1 cellular context compared by ENCODE assay signal in the genomic region with DNA sequence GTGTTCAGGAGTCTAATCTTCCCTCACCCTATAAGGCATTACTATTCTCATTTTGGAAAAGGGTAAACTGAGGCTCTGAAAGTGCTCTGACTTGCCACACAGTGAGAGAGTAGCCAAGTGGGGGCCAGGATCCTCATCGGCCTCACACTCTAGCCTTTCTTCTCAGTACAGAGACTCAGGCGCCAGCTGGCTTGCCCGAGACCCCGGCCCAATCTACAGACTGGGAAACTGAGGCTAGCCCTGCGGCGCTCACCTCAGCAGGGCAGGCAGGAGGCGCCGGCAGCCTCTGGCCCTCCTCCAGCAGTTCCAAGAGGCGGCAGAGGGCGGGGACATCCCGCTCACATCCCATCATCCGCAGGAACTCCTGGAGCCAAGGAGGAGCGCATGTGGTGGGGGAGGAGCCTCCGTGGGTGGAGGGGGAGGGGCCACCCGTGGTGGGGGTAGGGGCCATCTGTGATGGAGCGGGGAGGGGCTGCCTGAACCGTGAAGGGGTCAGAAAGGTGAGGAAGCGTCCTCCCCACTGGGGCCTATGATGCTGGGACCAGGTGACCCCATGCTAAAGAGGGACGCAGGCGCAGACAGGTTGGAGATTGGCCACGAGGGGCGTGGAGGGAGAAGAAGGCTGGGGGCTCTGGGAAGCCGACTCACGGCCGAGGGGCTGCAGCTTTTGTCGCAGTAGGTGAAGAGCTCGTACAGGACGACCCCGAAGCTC.
TF ChIP-seq lines count a peak whose summit lies in the region.

No MANE protein-coding gene starts in this region.

TF ChIP-seq in HEK293, 187 proteins besides CTCF, POLR2A, EP300 and RAD21 (continued from another document and continues in another):
- TF ChIP-seq, protein P1, sequence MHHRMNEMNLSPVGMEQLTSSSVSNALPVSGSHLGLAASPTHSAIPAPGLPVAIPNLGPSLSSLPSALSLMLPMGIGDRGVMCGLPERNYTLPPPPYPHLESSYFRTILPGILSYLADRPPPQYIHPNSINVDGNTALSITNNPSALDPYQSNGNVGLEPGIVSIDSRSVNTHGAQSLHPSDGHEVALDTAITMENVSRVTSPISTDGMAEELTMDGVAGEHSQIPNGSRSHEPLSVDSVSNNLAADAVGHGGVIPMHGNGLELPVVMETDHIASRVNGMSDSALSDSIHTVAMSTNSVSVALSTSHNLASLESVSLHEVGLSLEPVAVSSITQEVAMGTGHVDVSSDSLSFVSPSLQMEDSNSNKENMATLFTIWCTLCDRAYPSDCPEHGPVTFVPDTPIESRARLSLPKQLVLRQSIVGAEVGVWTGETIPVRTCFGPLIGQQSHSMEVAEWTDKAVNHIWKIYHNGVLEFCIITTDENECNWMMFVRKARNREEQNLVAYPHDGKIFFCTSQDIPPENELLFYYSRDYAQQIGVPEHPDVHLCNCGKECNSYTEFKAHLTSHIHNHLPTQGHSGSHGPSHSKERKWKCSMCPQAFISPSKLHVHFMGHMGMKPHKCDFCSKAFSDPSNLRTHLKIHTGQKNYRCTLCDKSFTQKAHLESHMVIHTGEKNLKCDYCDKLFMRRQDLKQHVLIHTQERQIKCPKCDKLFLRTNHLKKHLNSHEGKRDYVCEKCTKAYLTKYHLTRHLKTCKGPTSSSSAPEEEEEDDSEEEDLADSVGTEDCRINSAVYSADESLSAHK (tag by site-specific recombination; IDR thresholded peaks at IDR 0.05), result no peak
- TF ChIP-seq ZNF175 (tag by site-specific recombination; IDR thresholded peaks at IDR 0.05) (no peak), RBAK (tag by site-specific recombination; IDR thresholded peaks at IDR 0.05) (no peak), ZNF600 (tag by site-specific recombination; IDR thresholded peaks at IDR 0.05) (0 out of 2 replicates have a peak, but pooled peaks have one; percentile 21), ZNF529 (tag by site-specific recombination; IDR thresholded peaks at IDR 0.05; ENCODE audit: insufficient replicate concordance) (no peak), ZNF335 (tag by site-specific recombination; conservative IDR thresholded peaks at IDR 0.05) (peak; percentile 59), ZNF37A (tag by site-specific recombination; IDR thresholded peaks at IDR 0.05) (no peak), GLIS2 (tag by site-specific recombination; IDR thresholded peaks at IDR 0.05) (peak; percentile 56; the same call in 1 of the 2 replicates), BCL11B (tag by site-specific recombination; IDR thresholded peaks at IDR 0.05; ENCODE audit: low read depth) (0 out of 2 replicates have a peak, but pooled peaks have one; percentile 27), KLF8 (tag by site-specific recombination; IDR thresholded peaks at IDR 0.05) (no peak; the same call in 1 of the 2 replicates), ZNF660 (tag by site-specific recombination; IDR thresholded peaks at IDR 0.05) (no peak), SP3 (tag by site-specific recombination; IDR thresholded peaks at IDR 0.05) (peak; percentile 45), ZNF623 (tag by site-specific recombination; IDR thresholded peaks at IDR 0.05) (no peak), ZNF133 (tag by site-specific recombination; IDR thresholded peaks at IDR 0.05) (no peak), ZNF658 (tag by site-specific recombination; IDR thresholded peaks at IDR 0.05) (no peak), EGR2 (tag by site-specific recombination; IDR thresholded peaks at IDR 0.05; ENCODE audit: low read depth) (no peak), GFI1B (tag by site-specific recombination; IDR thresholded peaks at IDR 0.05) (no peak), ZNF155 (tag by site-specific recombination; IDR thresholded peaks at IDR 0.05) (no peak), ZFP69B (tag by site-specific recombination; IDR thresholded peaks at IDR 0.05) (no peak), ZNF138 (tag by site-specific recombination; IDR thresholded peaks at IDR 0.05; ENCODE audit: borderline replicate concordance) (no peak), ZNF223 (tag by site-specific recombination; IDR thresholded peaks at IDR 0.05) (peak; percentile 96), GLIS1 (tag by site-specific recombination; IDR thresholded peaks at IDR 0.05) (peak; percentile 12; the same call in 1 of the 2 replicates), ZNF350 (tag by site-specific recombination; IDR thresholded peaks at IDR 0.05) (no peak), ZNF214 (tag by site-specific recombination; IDR thresholded peaks at IDR 0.05; ENCODE audit: borderline replicate concordance) (no peak), ZBTB8A (tag by site-specific recombination; IDR thresholded peaks at IDR 0.05) (peak; percentile 43; the same call in 1 of the 2 replicates), KLF9 (tag by site-specific recombination; IDR thresholded peaks at IDR 0.05; ENCODE audit: low read depth) (peak; percentile 22; the same call in 1 of the 2 replicates), ZNF174 (tag by site-specific recombination; IDR thresholded peaks at IDR 0.05) (no peak), ZNF426 (tag by site-specific recombination; IDR thresholded peaks at IDR 0.05) (no peak), ZNF404 (tag by site-specific recombination; IDR thresholded peaks at IDR 0.05) (no peak), SP7 (tag by site-specific recombination; IDR thresholded peaks at IDR 0.05) (peak; percentile 18; the same call in 1 of the 2 replicates), BCL11A (tag by site-specific recombination; IDR thresholded peaks at IDR 0.05; ENCODE audit: low read depth) (no peak), ZNF560 (tag by site-specific recombination; IDR thresholded peaks at IDR 0.05; ENCODE audit: borderline replicate concordance) (peak; percentile 65; the same call in 1 of the 2 replicates), ZBTB7A (tag by site-specific recombination; IDR thresholded peaks at IDR 0.05; ENCODE audit: low read depth) (peak; percentile 78; the same call in 1 of the 2 replicates), ZNF433 (tag by site-specific recombination; IDR thresholded peaks at IDR 0.05; ENCODE audit: low read depth) (no peak), ZNF112 (tag by site-specific recombination; IDR thresholded peaks at IDR 0.05) (no peak), ZNF416 (tag by site-specific recombination; IDR thresholded peaks at IDR 0.05) (no peak), MZF1 (tag by site-specific recombination; IDR thresholded peaks at IDR 0.05; ENCODE audit: borderline replicate concordance) (no peak)
- TF ChIP-seq, protein P2, sequence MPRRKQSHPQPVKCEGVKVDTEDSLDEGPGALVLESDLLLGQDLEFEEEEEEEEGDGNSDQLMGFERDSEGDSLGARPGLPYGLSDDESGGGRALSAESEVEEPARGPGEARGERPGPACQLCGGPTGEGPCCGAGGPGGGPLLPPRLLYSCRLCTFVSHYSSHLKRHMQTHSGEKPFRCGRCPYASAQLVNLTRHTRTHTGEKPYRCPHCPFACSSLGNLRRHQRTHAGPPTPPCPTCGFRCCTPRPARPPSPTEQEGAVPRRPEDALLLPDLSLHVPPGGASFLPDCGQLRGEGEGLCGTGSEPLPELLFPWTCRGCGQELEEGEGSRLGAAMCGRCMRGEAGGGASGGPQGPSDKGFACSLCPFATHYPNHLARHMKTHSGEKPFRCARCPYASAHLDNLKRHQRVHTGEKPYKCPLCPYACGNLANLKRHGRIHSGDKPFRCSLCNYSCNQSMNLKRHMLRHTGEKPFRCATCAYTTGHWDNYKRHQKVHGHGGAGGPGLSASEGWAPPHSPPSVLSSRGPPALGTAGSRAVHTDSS (tag by site-specific recombination; IDR thresholded peaks at IDR 0.05), result no peak
- TF ChIP-seq, protein P3, sequence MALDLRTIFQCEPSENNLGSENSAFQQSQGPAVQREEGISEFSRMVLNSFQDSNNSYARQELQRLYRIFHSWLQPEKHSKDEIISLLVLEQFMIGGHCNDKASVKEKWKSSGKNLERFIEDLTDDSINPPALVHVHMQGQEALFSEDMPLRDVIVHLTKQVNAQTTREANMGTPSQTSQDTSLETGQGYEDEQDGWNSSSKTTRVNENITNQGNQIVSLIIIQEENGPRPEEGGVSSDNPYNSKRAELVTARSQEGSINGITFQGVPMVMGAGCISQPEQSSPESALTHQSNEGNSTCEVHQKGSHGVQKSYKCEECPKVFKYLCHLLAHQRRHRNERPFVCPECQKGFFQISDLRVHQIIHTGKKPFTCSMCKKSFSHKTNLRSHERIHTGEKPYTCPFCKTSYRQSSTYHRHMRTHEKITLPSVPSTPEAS (tag by site-specific recombination; IDR thresholded peaks at IDR 0.05), result no peak
- TF ChIP-seq, protein P4, sequence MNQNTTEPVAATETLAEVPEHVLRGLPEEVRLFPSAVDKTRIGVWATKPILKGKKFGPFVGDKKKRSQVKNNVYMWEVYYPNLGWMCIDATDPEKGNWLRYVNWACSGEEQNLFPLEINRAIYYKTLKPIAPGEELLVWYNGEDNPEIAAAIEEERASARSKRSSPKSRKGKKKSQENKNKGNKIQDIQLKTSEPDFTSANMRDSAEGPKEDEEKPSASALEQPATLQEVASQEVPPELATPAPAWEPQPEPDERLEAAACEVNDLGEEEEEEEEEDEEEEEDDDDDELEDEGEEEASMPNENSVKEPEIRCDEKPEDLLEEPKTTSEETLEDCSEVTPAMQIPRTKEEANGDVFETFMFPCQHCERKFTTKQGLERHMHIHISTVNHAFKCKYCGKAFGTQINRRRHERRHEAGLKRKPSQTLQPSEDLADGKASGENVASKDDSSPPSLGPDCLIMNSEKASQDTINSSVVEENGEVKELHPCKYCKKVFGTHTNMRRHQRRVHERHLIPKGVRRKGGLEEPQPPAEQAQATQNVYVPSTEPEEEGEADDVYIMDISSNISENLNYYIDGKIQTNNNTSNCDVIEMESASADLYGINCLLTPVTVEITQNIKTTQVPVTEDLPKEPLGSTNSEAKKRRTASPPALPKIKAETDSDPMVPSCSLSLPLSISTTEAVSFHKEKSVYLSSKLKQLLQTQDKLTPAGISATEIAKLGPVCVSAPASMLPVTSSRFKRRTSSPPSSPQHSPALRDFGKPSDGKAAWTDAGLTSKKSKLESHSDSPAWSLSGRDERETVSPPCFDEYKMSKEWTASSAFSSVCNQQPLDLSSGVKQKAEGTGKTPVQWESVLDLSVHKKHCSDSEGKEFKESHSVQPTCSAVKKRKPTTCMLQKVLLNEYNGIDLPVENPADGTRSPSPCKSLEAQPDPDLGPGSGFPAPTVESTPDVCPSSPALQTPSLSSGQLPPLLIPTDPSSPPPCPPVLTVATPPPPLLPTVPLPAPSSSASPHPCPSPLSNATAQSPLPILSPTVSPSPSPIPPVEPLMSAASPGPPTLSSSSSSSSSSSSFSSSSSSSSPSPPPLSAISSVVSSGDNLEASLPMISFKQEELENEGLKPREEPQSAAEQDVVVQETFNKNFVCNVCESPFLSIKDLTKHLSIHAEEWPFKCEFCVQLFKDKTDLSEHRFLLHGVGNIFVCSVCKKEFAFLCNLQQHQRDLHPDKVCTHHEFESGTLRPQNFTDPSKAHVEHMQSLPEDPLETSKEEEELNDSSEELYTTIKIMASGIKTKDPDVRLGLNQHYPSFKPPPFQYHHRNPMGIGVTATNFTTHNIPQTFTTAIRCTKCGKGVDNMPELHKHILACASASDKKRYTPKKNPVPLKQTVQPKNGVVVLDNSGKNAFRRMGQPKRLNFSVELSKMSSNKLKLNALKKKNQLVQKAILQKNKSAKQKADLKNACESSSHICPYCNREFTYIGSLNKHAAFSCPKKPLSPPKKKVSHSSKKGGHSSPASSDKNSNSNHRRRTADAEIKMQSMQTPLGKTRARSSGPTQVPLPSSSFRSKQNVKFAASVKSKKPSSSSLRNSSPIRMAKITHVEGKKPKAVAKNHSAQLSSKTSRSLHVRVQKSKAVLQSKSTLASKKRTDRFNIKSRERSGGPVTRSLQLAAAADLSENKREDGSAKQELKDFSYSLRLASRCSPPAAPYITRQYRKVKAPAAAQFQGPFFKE (tag by site-specific recombination; IDR thresholded peaks at IDR 0.05; ENCODE audit: borderline replicate concordance), result no peak
- TF ChIP-seq, protein P5, sequence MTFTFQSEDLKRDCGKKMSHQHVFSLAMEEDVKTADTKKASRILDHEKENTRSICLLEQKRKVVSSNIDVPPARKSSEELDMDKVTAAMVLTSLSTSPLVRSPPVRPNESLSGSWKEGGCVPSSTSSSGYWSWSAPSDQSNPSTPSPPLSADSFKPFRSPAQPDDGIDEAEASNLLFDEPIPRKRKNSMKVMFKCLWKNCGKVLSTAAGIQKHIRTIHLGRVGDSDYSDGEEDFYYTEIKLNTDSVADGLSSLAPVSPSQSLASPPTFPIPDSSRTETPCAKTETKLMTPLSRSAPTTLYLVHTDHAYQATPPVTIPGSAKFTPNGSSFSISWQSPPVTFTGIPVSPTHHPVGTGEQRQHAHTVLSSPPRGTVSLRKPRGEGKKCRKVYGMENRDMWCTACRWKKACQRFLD (tag by site-specific recombination; IDR thresholded peaks at IDR 0.05), result no peak
- TF ChIP-seq, protein P6, sequence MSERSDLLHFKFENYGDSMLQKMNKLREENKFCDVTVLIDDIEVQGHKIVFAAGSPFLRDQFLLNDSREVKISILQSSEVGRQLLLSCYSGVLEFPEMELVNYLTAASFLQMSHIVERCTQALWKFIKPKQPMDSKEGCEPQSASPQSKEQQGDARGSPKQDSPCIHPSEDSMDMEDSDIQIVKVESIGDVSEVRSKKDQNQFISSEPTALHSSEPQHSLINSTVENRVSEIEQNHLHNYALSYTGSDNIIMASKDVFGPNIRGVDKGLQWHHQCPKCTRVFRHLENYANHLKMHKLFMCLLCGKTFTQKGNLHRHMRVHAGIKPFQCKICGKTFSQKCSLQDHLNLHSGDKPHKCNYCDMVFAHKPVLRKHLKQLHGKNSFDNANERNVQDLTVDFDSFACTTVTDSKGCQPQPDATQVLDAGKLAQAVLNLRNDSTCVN (tag by site-specific recombination; optimal IDR thresholded peaks at IDR 0.05), result no peak
- TF ChIP-seq, protein P7, sequence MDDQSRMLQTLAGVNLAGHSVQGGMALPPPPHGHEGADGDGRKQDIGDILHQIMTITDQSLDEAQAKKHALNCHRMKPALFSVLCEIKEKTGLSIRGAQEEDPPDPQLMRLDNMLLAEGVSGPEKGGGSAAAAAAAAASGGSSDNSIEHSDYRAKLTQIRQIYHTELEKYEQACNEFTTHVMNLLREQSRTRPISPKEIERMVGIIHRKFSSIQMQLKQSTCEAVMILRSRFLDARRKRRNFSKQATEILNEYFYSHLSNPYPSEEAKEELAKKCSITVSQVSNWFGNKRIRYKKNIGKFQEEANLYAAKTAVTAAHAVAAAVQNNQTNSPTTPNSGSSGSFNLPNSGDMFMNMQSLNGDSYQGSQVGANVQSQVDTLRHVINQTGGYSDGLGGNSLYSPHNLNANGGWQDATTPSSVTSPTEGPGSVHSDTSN (CRISPR knock-in tag; IDR thresholded peaks at IDR 0.05), result no peak
- TF ChIP-seq, protein P8, sequence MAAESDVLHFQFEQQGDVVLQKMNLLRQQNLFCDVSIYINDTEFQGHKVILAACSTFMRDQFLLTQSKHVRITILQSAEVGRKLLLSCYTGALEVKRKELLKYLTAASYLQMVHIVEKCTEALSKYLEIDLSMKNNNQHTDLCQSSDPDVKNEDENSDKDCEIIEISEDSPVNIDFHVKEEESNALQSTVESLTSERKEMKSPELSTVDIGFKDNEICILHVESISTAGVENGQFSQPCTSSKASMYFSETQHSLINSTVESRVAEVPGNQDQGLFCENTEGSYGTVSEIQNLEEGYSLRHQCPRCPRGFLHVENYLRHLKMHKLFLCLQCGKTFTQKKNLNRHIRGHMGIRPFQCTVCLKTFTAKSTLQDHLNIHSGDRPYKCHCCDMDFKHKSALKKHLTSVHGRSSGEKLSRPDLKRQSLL (tag by site-specific recombination; IDR thresholded peaks at IDR 0.05), result no peak
- TF ChIP-seq, protein P9, sequence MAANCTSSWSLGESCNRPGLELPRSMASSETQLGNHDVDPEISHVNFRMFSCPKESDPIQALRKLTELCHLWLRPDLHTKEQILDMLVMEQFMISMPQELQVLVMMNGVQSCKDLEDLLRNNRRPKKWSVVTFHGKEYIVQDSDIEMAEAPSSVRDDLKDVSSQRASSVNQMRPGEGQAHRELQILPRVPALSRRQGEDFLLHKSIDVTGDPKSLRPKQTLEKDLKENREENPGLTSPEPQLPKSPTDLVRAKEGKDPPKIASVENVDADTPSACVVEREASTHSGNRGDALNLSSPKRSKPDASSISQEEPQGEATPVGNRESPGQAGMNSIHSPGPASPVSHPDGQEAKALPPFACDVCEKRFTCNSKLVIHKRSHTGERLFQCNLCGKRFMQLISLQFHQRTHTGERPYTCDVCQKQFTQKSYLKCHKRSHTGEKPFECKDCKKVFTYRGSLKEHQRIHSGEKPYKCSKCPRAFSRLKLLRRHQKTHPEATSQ (tag by site-specific recombination; IDR thresholded peaks at IDR 0.05), result no peak
